In genomic region chr12:96529912-96530311, GRCh38 we compare ENCODE assay signal across 8 cellular contexts. TPM values are rescaled to one million over a fixed set of nuclear protein-coding genes. Genes with fewer than 3 reads are reported as not detected.
"Had no signal": no experiment of that assay in that cellular context is flagged by ENCODE, and none has a peak within 500 bp of the region (broad histone marks: within the 10 kb centered on the region; RNA-seq: fewer than 3 reads in every experiment).

No MANE protein-coding gene starts in this region.

- H3K9me3 Mint-ChIP-seq: HFFc6 had no signal

- H3K9me3 ChIP-seq: HAP-1 had no signal

- H3K36me3 ChIP-seq: HAP-1 had no signal

- H3K4me3 Mint-ChIP-seq: HFFc6 had no signal

- H3K4me3 ChIP-seq: HAP-1, K562 had no signal

- ATAC-seq: HCT116, K562 had no signal

- H3K27ac Mint-ChIP-seq: HFFc6 had no signal

- DNase-seq: GOT3, H7, HFFc6, IMR-90 had no signal

- H3K4me1 ChIP-seq: HAP-1 had no signal

RNA-seq across cellular contexts. Expression of gene CFAP54, which starts 40.5 kb away (rescaled TPM):
- total RNA-seq: H7, HT-29 had no signal
